Comparison of ENCODE assay signal across 10 cellular contexts in genomic region chr4:139509727-139510410, GRCh38. TPM values are rescaled to one million over a fixed set of nuclear protein-coding genes. Genes with fewer than 3 reads are reported as not detected.
DNase-seq lines count a peak whose midpoint lies in the region; ATAC-seq, FAIRE-seq and TF ChIP-seq lines count a peak whose summit lies in the region.
"Had no signal": no experiment of that assay in that cellular context is flagged by ENCODE, and none has a peak within 500 bp of the region (broad histone marks: within the 10 kb centered on the region; RNA-seq: fewer than 3 reads in every experiment).

No MANE protein-coding gene starts in this region.

- POLR2A ChIA-PET in K562 (lab: Yijun Ruan, JAX), result interaction anchor here (1.0 to 1.2 kb wide), 2 partner anchors 17 to 56 kb away, joined by 3 read pairs; partner anchors contain the start of gene RAB33B

- H3K4me3 ChIP-seq in HFF-Myc (replicated peaks; ENCODE audit: low read depth, low read length) (no peak overlapping the region), K562 (no peak overlapping the region), keratinocyte (ENCODE audit: control insufficient read depth in 2 of 3, extremely low read depth in 1 of 3, insufficient read depth in 2 of 3, low read depth in 1 of 3, low read length in 3 of 3) (no peak overlapping the region)

- no peak overlapping the region; the same call in 1 of the 2 replicates for H3K4me2 ChIP-seq in K562 (ENCODE audit: insufficient read depth, low read length)
- no peak overlapping the region for H3K4me2 ChIP-seq in keratinocyte (ENCODE audit: control insufficient read depth, extremely low read depth, insufficient read depth, low read depth, low read length)

- no peak overlapping the region for H2AFZ ChIP-seq in K562 (ENCODE audit: low read depth, low read length)
- no peak overlapping the region for H2AFZ ChIP-seq in keratinocyte (ENCODE audit: control insufficient read depth, low read length)

- H3K9me3 ChIP-seq in K562 (replicated peaks; ENCODE audit: control insufficient read depth, insufficient read depth, low read depth, low read length) (no peaks in the 10 kb centered on the region), keratinocyte (ENCODE audit: control insufficient read depth, low read depth, low read length) (no peaks in the 10 kb centered on the region)
- H3K9me3 ChIP-seq: neutrophil had no signal

- no peak overlapping the region for H3K27ac ChIP-seq in K562 (ENCODE audit: extremely low read depth, low read depth, low read length)
- no peak overlapping the region for H3K27ac ChIP-seq in keratinocyte (ENCODE audit: control insufficient read depth, insufficient read depth, low read length)
- H3K27ac ChIP-seq: neutrophil had no signal

- H3K9ac ChIP-seq in K562 (ENCODE audit: insufficient read depth in 1 of 2, low read depth in 2 of 2, low read length in 2 of 2) (no peak overlapping the region), keratinocyte (ENCODE audit: control insufficient read depth, extremely low read depth, insufficient read depth, low read length) (no peak overlapping the region)

- TF ChIP-seq EP300 in K562 (IDR thresholded peaks at IDR 0.05; ENCODE audit: low read length), result no peak

- DNase-seq in AG09319 (ENCODE audit: extremely low read depth, low read depth) (no peak), HFF-Myc (ENCODE audit: extremely low read depth, low read depth) (no peak), K562 (ENCODE audit: extremely low read depth in 1 of 4, low spot score in 3 of 4) (peak in 2 of 4 experiments; percentile 27 to 47), keratinocyte (ENCODE audit: low read depth, low spot score) (no peak), AG08395 (ENCODE audit: low spot score) (no peak), SK-N-DZ (ENCODE audit: low spot score) (no peak)
- no peak for DNase-seq in stimulated activated naive CD4-positive, alpha-beta T cell treated with Interleukin-2 at 50 U/mL for 16 hours (lab: John Stamatoyannopoulos, UW)
- no peak for DNase-seq in activated CD4-positive, alpha-beta T cell treated with anti-CD3 and anti-CD28 coated beads for 4 hours

- no TSS peak for BruUV-seq in K562 (replicated peaks; lab: Mats Ljungman, UMichigan)

- H3K79me2 ChIP-seq in K562 (ENCODE audit: control insufficient read depth, insufficient read depth, low read length) (no peaks in the 10 kb centered on the region), keratinocyte (ENCODE audit: control insufficient read depth, insufficient read depth, low read length) (no peaks in the 10 kb centered on the region)

- peak; percentile 20 for TF ChIP-seq CTCF in AG09319 (IDR thresholded peaks at IDR 0.05; ENCODE audit: low read depth, low read length)
- peak; percentile 42 for TF ChIP-seq CTCF in HFF-Myc (IDR thresholded peaks at IDR 0.05; ENCODE audit: low read depth, low read length, missing control alignments)
- peak; percentile 64 to 66 (median 65) for TF ChIP-seq CTCF in K562 (IDR thresholded peaks at IDR 0.05 in 2 of 3, conservative IDR thresholded peaks at IDR 0.05 in 1 of 3; ENCODE audit: insufficient read depth in 2 of 3, low read depth in 1 of 3, low read length in 3 of 3)
- TF ChIP-seq CTCF in keratinocyte (optimal IDR thresholded peaks at IDR 0.05 in 1 of 3, IDR thresholded peaks at IDR 0.05 in 1 of 3, conservative IDR thresholded peaks at IDR 0.05 in 1 of 3; ENCODE audit: extremely low read depth in 1 of 3, insufficient read depth in 2 of 3, low read length in 3 of 3), result peak; percentile 39 to 57 (median 49)

- 14% methylated on average over 6 of the region's 6 CpGs for WGBS in K562 (ENCODE audit: insufficient coverage, low coverage, missing lambda C conversion rate)

- intact Hi-C loops in K562 (cut with micrococcal nuclease), result no loop called here

- no peak for TF ChIP-seq POLR2A in K562 (conservative IDR thresholded peaks at IDR 0.05)

- H3K27me3 ChIP-seq in K562 (ENCODE audit: control insufficient read depth in 2 of 2, insufficient read depth in 2 of 2, low read length in 2 of 2) (peaks cover 10 to 13% of the 10 kb centered on the region in 2 experiments), keratinocyte (ENCODE audit: control insufficient read depth, extremely low read depth, insufficient read depth, low read length) (no peaks in the 10 kb centered on the region)
- H3K27me3 ChIP-seq: neutrophil had no signal

- H3K9me1 ChIP-seq in K562 (ENCODE audit: control insufficient read depth, insufficient read depth, low read length), result no peaks in the 10 kb centered on the region
- no peaks in the 10 kb centered on the region for H3K9me1 ChIP-seq in keratinocyte (ENCODE audit: control insufficient read depth, extremely low read depth, insufficient read depth, low read length)

- peak in 1 of 2 experiments; percentile 54; a peak in 3 of 4 replicates for TF ChIP-seq RAD21 in K562 (CRISPR knock-in tag; conservative IDR thresholded peaks at IDR 0.05 in 1 of 2, IDR thresholded peaks at IDR 0.05 in 1 of 2)

- H3K4me1 ChIP-seq in K562 (replicated peaks in 1 of 2; ENCODE audit: control insufficient read depth in 2 of 2, insufficient read depth in 2 of 2, low read length in 2 of 2) (no peaks in the 10 kb centered on the region; a peak in 2 of 5 replicates), keratinocyte (ENCODE audit: control insufficient read depth, extremely low read depth, insufficient read depth, low read length) (no peaks in the 10 kb centered on the region)

- H3K36me3 ChIP-seq in K562 (ENCODE audit: control insufficient read depth, insufficient read depth, low read length) (no peaks in the 10 kb centered on the region), keratinocyte (ENCODE audit: control insufficient read depth in 2 of 2, extremely low read depth in 1 of 2, insufficient read depth in 2 of 2, low read length in 2 of 2) (peaks cover 15 to 18% of the 10 kb centered on the region in 2 experiments)
- H3K36me3 ChIP-seq: neutrophil had no signal

- dilution Hi-C loops in keratinocyte (cut with MboI; ENCODE audit: extremely low pct_ligation_motif_present, low sequenced_read_pairs), result no loop called here

- in situ Hi-C loops in K562 (cut with MboI), result no loop called here

- H4K20me1 ChIP-seq in K562 (replicated peaks; ENCODE audit: control insufficient read depth, insufficient read depth, low read length) (0 out of 2 replicates have a peak, but pooled peaks cover 4% of the 10 kb centered on the region), keratinocyte (ENCODE audit: control insufficient read depth, extremely low read depth, insufficient read depth, low read length) (no peaks in the 10 kb centered on the region)

- FAIRE-seq in K562 (lab: Jason Lieb, UNC) (peak; percentile 84), keratinocyte (lab: Jason Lieb, UNC) (no peak)
- FAIRE-seq: colon had no signal

- CTCF ChIA-PET in K562 (lab: Yijun Ruan, JAX; ENCODE audit: low intra/inter-chr PET ratio), result no interaction called here

- ATAC-seq in K562, result peak; percentile 87

RNA-seq across cellular contexts. Expression of gene SETD7, which starts 46.1 kb away (rescaled TPM):
- total RNA-seq in K562 (2011; cell fraction: chromatin; rRNA removed; ENCODE audit: low replicate concordance), result 0.28 and 0.81 TPM in 2 replicates
- total RNA-seq in K562 (2011; cell fraction: nucleolus; rRNA removed), result 0.17 and 0.26 TPM in 2 replicates
- total RNA-seq in K562 (2011; cell fraction: nucleoplasm; rRNA removed), result 0.73 and 1.1 TPM in 2 replicates
- 1.8 and 2.0 TPM in 2 replicates for total RNA-seq in K562 (2014; rRNA removed)
- total RNA-seq in K562 (2014; rRNA removed; fragmentation: Illumina TruSeq; extraction: Trizol), result 2.0 and 2.3 TPM in 2 replicates
- 1.7 and 1.8 TPM in 2 replicates for total RNA-seq in K562 (2015; rRNA removed; fragmentation: Illumina TruSeq; extraction: Trizol)
- 1.7 and 2.4 TPM in 2 replicates for total RNA-seq in K562 (2021)
- polyA plus RNA-seq in K562 (2011; rRNA removed), result 0.38 and 0.60 TPM in 2 replicates
- 0.13 and 0.72 TPM in 2 replicates for polyA plus RNA-seq in K562 (2011; cell fraction: cytosol; rRNA removed)
- 0.48 and 0.59 TPM in 2 replicates for polyA plus RNA-seq in K562 (2011; cell fraction: nucleus; rRNA removed)
- polyA plus RNA-seq in K562 (2012), result 1.2 and 2.5 TPM in 2 replicates
- 1.9 and 2.1 TPM in 2 replicates for polyA plus RNA-seq in K562 (2014; fragmentation: Illumina TruSeq; extraction: Trizol)
- polyA plus RNA-seq in K562 (2014; fragmentation: Nextera tagmentation; extraction: Ambion mirVana), result under 1 TPM; 0.37 to 0.60 TPM
- 0.98 and 1.6 TPM in 2 replicates for polyA plus RNA-seq in K562 (2014; rRNA removed)
- polyA minus RNA-seq in K562 (2011; rRNA and poly(A)+ RNA removed), result 0.60 and 1.2 TPM in 2 replicates
- 0.19 and 0.73 TPM in 2 replicates for polyA minus RNA-seq in K562 (2011; cell fraction: cytosol; rRNA and poly(A)+ RNA removed)
- 0.40 and 1.00 TPM in 2 replicates for polyA minus RNA-seq in K562 (2011; cell fraction: nucleus; rRNA and poly(A)+ RNA removed)
- 14.2 to 18.8 TPM (median 15.8 TPM) in 3 replicates for polyA plus RNA-seq in keratinocyte
- 18.6 TPM for polyA plus RNA-seq in keratinocyte (2011; ENCODE audit: low read depth)
- polyA plus RNA-seq in keratinocyte (2011; cell fraction: cytosol; rRNA removed), result 18.3 and 27.8 TPM in 2 replicates
- 18.4 and 20.6 TPM in 2 replicates for polyA plus RNA-seq in keratinocyte (2011; cell fraction: nucleus; rRNA removed)
- 24.4 TPM in 2 replicates for polyA plus RNA-seq in keratinocyte (2012; ENCODE audit: low replicate concordance)
- 30.1 to 35.8 TPM (median 35.1 TPM) in 3 replicates for polyA minus RNA-seq in keratinocyte
- polyA minus RNA-seq in keratinocyte (2011; cell fraction: cytosol; rRNA and poly(A)+ RNA removed), result 25.7 TPM
- polyA minus RNA-seq in keratinocyte (2011; cell fraction: nucleus; rRNA and poly(A)+ RNA removed), result 17.6 and 35.6 TPM in 2 replicates
- polyA plus RNA-seq in SK-N-DZ (2014; cell fraction: cytosol; rRNA removed), result 14.1 and 18.1 TPM in 2 replicates
- 7.2 and 11.1 TPM in 2 replicates for polyA plus RNA-seq in SK-N-DZ (2014; cell fraction: nucleus; rRNA removed)

RNA-seq across cellular contexts. Expression of gene RAB33B, which starts 55.9 kb away (rescaled TPM):
- total RNA-seq in K562 (2011; cell fraction: chromatin; rRNA removed; ENCODE audit: low replicate concordance), result 4.0 and 4.8 TPM in 2 replicates
- 3.7 TPM in 2 replicates for total RNA-seq in K562 (2011; cell fraction: nucleolus; rRNA removed)
- total RNA-seq in K562 (2011; cell fraction: nucleoplasm; rRNA removed), result 3.2 and 7.4 TPM in 2 replicates
- total RNA-seq in K562 (2014; rRNA removed) (2.3 and 3.0 TPM in 2 replicates), K562 (2014; rRNA removed; fragmentation: Illumina TruSeq; extraction: Trizol) (3.7 and 3.9 TPM in 2 replicates), K562 (2015; rRNA removed; fragmentation: Illumina TruSeq; extraction: Trizol) (2.6 and 3.5 TPM in 2 replicates), K562 (2021) (2.6 and 2.7 TPM in 2 replicates)
- polyA plus RNA-seq in K562 (2011; rRNA removed) (3.7 and 4.0 TPM in 2 replicates), K562 (2014; fragmentation: Illumina TruSeq; extraction: Trizol) (2.6 and 3.5 TPM in 2 replicates), K562 (2014; fragmentation: Nextera tagmentation; extraction: Ambion mirVana) (1 to 10 TPM; 1.8 to 3.3 TPM), K562 (2014; rRNA removed) (1.7 and 2.6 TPM in 2 replicates), keratinocyte (3.2 to 4.4 TPM (median 3.2 TPM) in 3 replicates)
- polyA plus RNA-seq in K562 (2011; cell fraction: cytosol; rRNA removed), result 1.1 and 3.1 TPM in 2 replicates
- polyA plus RNA-seq in K562 (2011; cell fraction: nucleus; rRNA removed), result 1.8 and 2.5 TPM in 2 replicates
- 1.8 and 2.9 TPM in 2 replicates for polyA plus RNA-seq in K562 (2012)
- polyA minus RNA-seq in K562 (2011; rRNA and poly(A)+ RNA removed), result 5.1 and 6.8 TPM in 2 replicates
- 2.4 and 3.0 TPM in 2 replicates for polyA minus RNA-seq in K562 (2011; cell fraction: cytosol; rRNA and poly(A)+ RNA removed)
- 1.1 and 2.9 TPM in 2 replicates for polyA minus RNA-seq in K562 (2011; cell fraction: nucleus; rRNA and poly(A)+ RNA removed)
- 2.3 TPM for polyA plus RNA-seq in keratinocyte (2011; ENCODE audit: low read depth)
- 2.2 and 3.8 TPM in 2 replicates for polyA plus RNA-seq in keratinocyte (2011; cell fraction: cytosol; rRNA removed)
- 5.0 and 5.6 TPM in 2 replicates for polyA plus RNA-seq in keratinocyte (2011; cell fraction: nucleus; rRNA removed)
- 2.4 and 3.2 TPM in 2 replicates for polyA plus RNA-seq in keratinocyte (2012; ENCODE audit: low replicate concordance)
- 0.95 to 6.8 TPM (median 5.3 TPM) in 3 replicates for polyA minus RNA-seq in keratinocyte
- 9.0 TPM for polyA minus RNA-seq in keratinocyte (2011; cell fraction: cytosol; rRNA and poly(A)+ RNA removed)
- 5.4 and 15.1 TPM in 2 replicates for polyA minus RNA-seq in keratinocyte (2011; cell fraction: nucleus; rRNA and poly(A)+ RNA removed)
- 6.0 and 6.5 TPM in 2 replicates for polyA plus RNA-seq in SK-N-DZ (2014; cell fraction: cytosol; rRNA removed)
- 2.2 and 3.1 TPM in 2 replicates for polyA plus RNA-seq in SK-N-DZ (2014; cell fraction: nucleus; rRNA removed)

Comparison
In these comparisons a context has a peak if more than half of its experiments do, and no peak if none do; other contexts are left out.
1. RNA of gene SETD7, which starts 46.1 kb away (polyA plus RNA-seq): 14.2 to 27.8 TPM in keratinocyte; 0.13 to 2.5 TPM in K562; every median in the first group is over 4 times any median in the second.
2. Peak in every context shown above with its lines, with median percentiles within 50 percentile points of each other: CTCF ChIP-seq.